Comparison of ENCODE assay signal across 1 cellular context in genomic region chr20:61683721-61684120, GRCh38.
TF ChIP-seq lines count a peak whose summit lies in the region.

No MANE protein-coding gene starts in this region.

TF ChIP-seq in HEK293, 187 proteins besides CTCF, POLR2A, EP300 and RAD21 (continued from another document):
- TF ChIP-seq ZBTB49 (tag by site-specific recombination; IDR thresholded peaks at IDR 0.05; ENCODE audit: low read depth) (no peak), ZNF121 (tag by site-specific recombination; IDR thresholded peaks at IDR 0.05) (no peak), TSHZ1 (tag by site-specific recombination; IDR thresholded peaks at IDR 0.05; ENCODE audit: borderline replicate concordance) (no peak), ZNF501 (tag by site-specific recombination; IDR thresholded peaks at IDR 0.05) (no peak), ZNF76 (tag by site-specific recombination; IDR thresholded peaks at IDR 0.05; ENCODE audit: borderline replicate concordance, low read depth) (no peak), KLF9 (tag by site-specific recombination; IDR thresholded peaks at IDR 0.05; ENCODE audit: low read depth) (peak; percentile 41; the same call in 1 of the 2 replicates)
TF ChIP-seq in HEK293: peak in this region for 4.
